8 cellular contexts compared by ENCODE assay signal in genomic region chr6:43758617-43759050, GRCh38. TPM values are rescaled to one million over a fixed set of nuclear protein-coding genes. Genes with fewer than 3 reads are reported as not detected.
DNase-seq lines count a peak whose midpoint lies in the region; ATAC-seq and TF ChIP-seq lines count a peak whose summit lies in the region.

No MANE protein-coding gene starts in this region.

- TF ChIP-seq EP300 in transverse colon (IDR thresholded peaks at IDR 0.05; ENCODE audit: low read depth), result no peak

- no peaks in the 10 kb centered on the region for H3K36me3 ChIP-seq in left ventricle myocardium inferior
- H3K36me3 ChIP-seq in transverse colon, result no peaks in the 10 kb centered on the region

- H3K4me3 ChIP-seq in left ventricle myocardium inferior (no peak overlapping the region), transverse colon (no peak overlapping the region)

- no peaks in the 10 kb centered on the region for H3K27me3 Mint-ChIP-seq in activated T-cell treated with anti-CD3 and anti-CD28 coated beads, Interleukin-2, amount 50 U/mL, for 24 hours

- H3K4me1 ChIP-seq in left ventricle myocardium inferior (peaks cover 3% of the 10 kb centered on the region), transverse colon (no peaks in the 10 kb centered on the region)

- H3K27me3 ChIP-seq in left ventricle myocardium inferior (ENCODE audit: low read depth) (no peaks in the 10 kb centered on the region), transverse colon (no peaks in the 10 kb centered on the region)

- H3K36me3 Mint-ChIP-seq in activated T-cell treated with anti-CD3 and anti-CD28 coated beads, Interleukin-2, amount 50 U/mL, for 24 hours (ENCODE audit: low read depth), result no peaks in the 10 kb centered on the region

- in situ Hi-C loops in transverse colon (cut with MboI; ENCODE audit: low pct_ligation_motif_present in 1 of 4, low pct_unique_long_range_greater_than_20kb in 1 of 4, low sequenced_read_pairs in 3 of 4), result loop anchor here in 2 of 4 donors (25.0 kb wide), 1 partner anchor 96 kb away; no protein-coding TSS in a partner anchor

- 67% methylated on average over 9 of the region's 9 CpGs; no CpG with 5 or more reads in 1 of the 2 donors for WGBS in transverse colon (ENCODE audit: low coverage in 1 of 2), 2 donors

- TF ChIP-seq CTCF in left ventricle myocardium inferior (IDR thresholded peaks at IDR 0.05; ENCODE audit: borderline replicate concordance) (peak; percentile 80), transverse colon (IDR thresholded peaks at IDR 0.05) (peak; percentile 59 to 73 (median 65))

- H3K9me3 ChIP-seq in left ventricle myocardium inferior (replicated peaks), result no peaks in the 10 kb centered on the region
- no peaks in the 10 kb centered on the region for H3K9me3 ChIP-seq in transverse colon

- peak; percentile 44 for DNase-seq in activated T-cell treated with anti-CD3 and anti-CD28 coated beads, Interleukin-2, amount 50 U/mL, for 24 hours
- DNase-seq in activated T-cell treated with anti-CD3 and anti-CD28 coated beads, Interleukin-2, amount 50 U/mL, for 1 hour, result no peak
- DNase-seq in UCSD-AML1 (lab: John Stamatoyannopoulos, UW; ENCODE audit: unreplicated experiment) (peak; percentile 56), left ventricle myocardium inferior (peak; percentile 13), transverse colon (no peak), kidney tubule cell (ENCODE audit: low spot score) (no peak)

- no peak overlapping the region for H3K27ac ChIP-seq in left ventricle myocardium inferior (replicated peaks)
- no peak overlapping the region for H3K27ac ChIP-seq in transverse colon

- peaks cover 3% of the 10 kb centered on the region for H3K4me1 Mint-ChIP-seq in activated T-cell treated with anti-CD3 and anti-CD28 coated beads, Interleukin-2, amount 50 U/mL, for 24 hours (ENCODE audit: low read depth)

- ATAC-seq in GM21367 (IDR thresholded peaks at IDR 0.05; ENCODE audit: unreplicated experiment), result no peak
- ATAC-seq in GM21825 (IDR thresholded peaks at IDR 0.05; ENCODE audit: unreplicated experiment), result no peak

- TF ChIP-seq POLR2A in transverse colon (IDR thresholded peaks at IDR 0.05), result no peak

- H3K4me3 Mint-ChIP-seq in activated T-cell treated with anti-CD3 and anti-CD28 coated beads, Interleukin-2, amount 50 U/mL, for 24 hours, result no peak overlapping the region

- no peaks in the 10 kb centered on the region for H3K9me3 Mint-ChIP-seq in activated T-cell treated with anti-CD3 and anti-CD28 coated beads, Interleukin-2, amount 50 U/mL, for 24 hours

- intact Hi-C loops in left ventricle myocardium inferior (cut with micrococcal nuclease) (no loop called here), transverse colon (cut with DNase I; ENCODE audit: low total_unique reads) (loop anchor here (5.0 kb wide), 1 partner anchor 91 kb away; no protein-coding TSS in a partner anchor)

- H3K27ac Mint-ChIP-seq in activated T-cell treated with anti-CD3 and anti-CD28 coated beads, Interleukin-2, amount 50 U/mL, for 24 hours, result no peak overlapping the region

RNA-seq across cellular contexts. Expression of gene VEGFA, which starts 11.4 kb away (rescaled TPM):
- 359 TPM for total RNA-seq in left ventricle myocardium inferior
- total RNA-seq in transverse colon, result 100 to 1,000 TPM; 131 to 608 (median 203) TPM

Comparison
In these comparisons a context has a peak if more than half of its experiments do, and no peak if none do; other contexts are left out.
1. DNase-seq: peak in activated T-cell treated with anti-CD3 and anti-CD28 coated beads, Interleukin-2, amount 50 U/mL, for 24 hours (single experiment), UCSD-AML1 (single experiment) and left ventricle myocardium inferior (single experiment); none in activated T-cell treated with anti-CD3 and anti-CD28 coated beads, Interleukin-2, amount 50 U/mL, for 1 hour (single experiment), transverse colon (single experiment) and kidney tubule cell (single experiment).